ENCODE assay signal across 8 cellular contexts in genomic region chr5:179700401-179700918, GRCh38. TPM values are rescaled to one million over a fixed set of nuclear protein-coding genes. Genes with fewer than 3 reads are reported as not detected.
DNase-seq lines count a peak whose midpoint lies in the region; ATAC-seq and TF ChIP-seq lines count a peak whose summit lies in the region.

No MANE protein-coding gene starts in this region.

- H3K36me3 ChIP-seq in thyroid gland: peaks cover 0 to 6% of the 10 kb centered on the region in 2 donors

- TF ChIP-seq POLR2A in thyroid gland (IDR thresholded peaks at IDR 0.05): no peak

- H3K9me3 ChIP-seq in thyroid gland: no peaks in the 10 kb centered on the region

- H3K27me3 Mint-ChIP-seq in activated naive CD4-positive, alpha-beta T cell treated with anti-CD3 and anti-CD28 coated beads, Interleukin-2, amount 50 U/mL, for 24 hours: no peaks in the 10 kb centered on the region
- H3K27me3 Mint-ChIP-seq in activated CD4-positive, alpha-beta memory T cell treated with anti-CD3 and anti-CD28 coated beads for 36 hours: no peaks in the 10 kb centered on the region
- H3K27me3 Mint-ChIP-seq in immature natural killer cell (ENCODE audit: low read depth in 3 of 3): peaks cover 2 to 20% (median 15%) of the 10 kb centered on the region in 3 donors

- WGBS in thyroid gland, 2 donors: 47 to 51% methylated on average over 7 of the region's 7 CpGs

- H3K27me3 ChIP-seq in thyroid gland: no peaks in the 10 kb centered on the region

- H3K4me1 ChIP-seq in thyroid gland: peaks cover 16 to 17% of the 10 kb centered on the region in 2 donors

- peaks cover 50% of the 10 kb centered on the region for H3K4me1 Mint-ChIP-seq in activated naive CD4-positive, alpha-beta T cell treated with anti-CD3 and anti-CD28 coated beads, Interleukin-2, amount 50 U/mL, for 24 hours
- peaks cover 48% of the 10 kb centered on the region for H3K4me1 Mint-ChIP-seq in activated CD4-positive, alpha-beta memory T cell treated with anti-CD3 and anti-CD28 coated beads for 36 hours (ENCODE audit: low read depth)
- H3K4me1 Mint-ChIP-seq in immature natural killer cell: peaks cover 54 to 64% of the 10 kb centered on the region in 2 donors

- no peak for TF ChIP-seq CTCF in thyroid gland (IDR thresholded peaks at IDR 0.05)

- peaks cover 18% of the 10 kb centered on the region for H3K36me3 Mint-ChIP-seq in activated naive CD4-positive, alpha-beta T cell treated with anti-CD3 and anti-CD28 coated beads, Interleukin-2, amount 50 U/mL, for 24 hours
- peaks cover 41% of the 10 kb centered on the region for H3K36me3 Mint-ChIP-seq in activated CD4-positive, alpha-beta memory T cell treated with anti-CD3 and anti-CD28 coated beads for 36 hours
- peaks cover 3 to 10% (median 5%) of the 10 kb centered on the region in 3 donors for H3K36me3 Mint-ChIP-seq in immature natural killer cell

- POLR2A ChIA-PET in activated CD4-positive, alpha-beta memory T cell treated with anti-CD3 and anti-CD28 coated beads for 36 hours (lab: Charles Lee): interaction anchor here (1.5 to 2.4 kb wide), 3 partner anchors 22 to 77 kb away, joined by 18 to 21 read pairs (median 18); partner anchors contain the start of genes HNRNPH1 and MAML1

- H3K4me3 Mint-ChIP-seq in activated naive CD4-positive, alpha-beta T cell treated with anti-CD3 and anti-CD28 coated beads, Interleukin-2, amount 50 U/mL, for 24 hours: peak overlapping the region; percentile 91
- peak overlapping the region; percentile 97 for H3K4me3 Mint-ChIP-seq in activated CD4-positive, alpha-beta memory T cell treated with anti-CD3 and anti-CD28 coated beads for 36 hours
- H3K4me3 Mint-ChIP-seq in immature natural killer cell: peak overlapping the region; percentile 88 to 97 (median 97)

- CTCF ChIA-PET in activated CD4-positive, alpha-beta memory T cell treated with anti-CD3 and anti-CD28 coated beads for 36 hours (lab: Charles Lee): interaction anchor here (2.9 kb wide), 1 partner anchor 21 kb away, joined by 9 read pairs; the partner anchor contains the start of gene CBY3

- no peak overlapping the region for H3K27ac ChIP-seq in thyroid gland

- ATAC-seq in GM21447 (IDR thresholded peaks at IDR 0.05; ENCODE audit: unreplicated experiment) (no peak), HG02973 (IDR thresholded peaks at IDR 0.05; ENCODE audit: unreplicated experiment) (no peak)

- peak overlapping the region in 2 of 3 donors; percentile 95 to 97 for H3K4me3 ChIP-seq in thyroid gland (replicated peaks in 1 of 3)

- intact Hi-C loops in activated CD4-positive, alpha-beta memory T cell treated with anti-CD3 and anti-CD28 coated beads for 36 hours (cut with micrococcal nuclease): no loop called here
- intact Hi-C loops in thyroid gland (cut with DNase I): no loop called here

- peak overlapping the region; percentile 8 for H3K27ac Mint-ChIP-seq in activated naive CD4-positive, alpha-beta T cell treated with anti-CD3 and anti-CD28 coated beads, Interleukin-2, amount 50 U/mL, for 24 hours
- H3K27ac Mint-ChIP-seq in activated CD4-positive, alpha-beta memory T cell treated with anti-CD3 and anti-CD28 coated beads for 36 hours: peak overlapping the region; percentile 98
- peak overlapping the region; percentile 91 to 98 (median 96) for H3K27ac Mint-ChIP-seq in immature natural killer cell

- no peak for DNase-seq in activated naive CD4-positive, alpha-beta T cell treated with Interleukin-2 at 50 U/mL for 16 hours
- peak; percentile 11 for DNase-seq in activated CD4-positive, alpha-beta memory T cell treated with anti-CD3 and anti-CD28 coated beads for 36 hours
- DNase-seq in immature natural killer cell (no peak), thyroid gland (peak; percentile 23 to 31), mesenteric fat pad (ENCODE audit: low spot score) (no peak)

- H3K9me3 Mint-ChIP-seq in activated naive CD4-positive, alpha-beta T cell treated with anti-CD3 and anti-CD28 coated beads, Interleukin-2, amount 50 U/mL, for 24 hours: no peaks in the 10 kb centered on the region
- no peaks in the 10 kb centered on the region for H3K9me3 Mint-ChIP-seq in activated CD4-positive, alpha-beta memory T cell treated with anti-CD3 and anti-CD28 coated beads for 36 hours
- H3K9me3 Mint-ChIP-seq in immature natural killer cell: no peaks in the 10 kb centered on the region

RNA-seq across cellular contexts. Expression of gene CANX, which starts 1.7 kb away (rescaled TPM):
- 100 to 1,000 TPM; 531 to 534 TPM for total RNA-seq in activated CD4-positive, alpha-beta memory T cell treated with anti-CD3 and anti-CD28 coated beads for 36 hours
- 100 to 1,000 TPM; 240 to 326 (median 325) TPM for polyA plus RNA-seq in immature natural killer cell
- 100 to 1,000 TPM; 561 to 949 (median 856) TPM for total RNA-seq in thyroid gland
- 649 TPM for total RNA-seq in mesenteric fat pad

RNA-seq across cellular contexts. Expression of gene CBY3, which starts 19.6 kb away (rescaled TPM):
- total RNA-seq in activated CD4-positive, alpha-beta memory T cell treated with anti-CD3 and anti-CD28 coated beads for 36 hours: under 1 TPM; 0.61 to 0.67 TPM
- polyA plus RNA-seq in immature natural killer cell: 1 to 10 TPM in 1 of 3 donors, under 1 TPM in 2; 0.56 to 1.3 (median 0.86) TPM
- total RNA-seq in thyroid gland (under 1 TPM in 1 of 4 donors, not detected in 3; 0.67 TPM), mesenteric fat pad (not detected)

RNA-seq across cellular contexts. Expression of gene MAML1, which starts 32.2 kb away (rescaled TPM):
- 10 to 100 TPM; 20.3 to 22.2 TPM for total RNA-seq in activated CD4-positive, alpha-beta memory T cell treated with anti-CD3 and anti-CD28 coated beads for 36 hours
- 1 to 10 TPM in 2 of 3 donors, under 1 TPM in 1; 0.59 to 8.5 (median 1.5) TPM for polyA plus RNA-seq in immature natural killer cell
- 10 to 100 TPM; 27.3 to 46.7 (median 28.0) TPM for total RNA-seq in thyroid gland
- total RNA-seq in mesenteric fat pad: 20.4 TPM

Comparison
In these comparisons a context has a peak if more than half of its experiments do, and no peak if none do; other contexts are left out.
1. H3K27ac Mint-ChIP-seq: peak in every context shown above with its lines; median percentile 98 in activated CD4-positive, alpha-beta memory T cell treated with anti-CD3 and anti-CD28 coated beads for 36 hours; 96 in immature natural killer cell; 8 in activated naive CD4-positive, alpha-beta T cell treated with anti-CD3 and anti-CD28 coated beads, Interleukin-2, amount 50 U/mL, for 24 hours.
2. DNase-seq: peak in activated CD4-positive, alpha-beta memory T cell treated with anti-CD3 and anti-CD28 coated beads for 36 hours (single experiment) and thyroid gland (2 of 2); none in activated naive CD4-positive, alpha-beta T cell treated with Interleukin-2 at 50 U/mL for 16 hours (single experiment), immature natural killer cell (0 of 3) and mesenteric fat pad (single experiment).
3. Peak in every context shown above with its lines, with median percentiles within 50 percentile points of each other: H3K4me3 Mint-ChIP-seq.